8 cellular contexts compared by ENCODE assay signal in the genomic region with DNA sequence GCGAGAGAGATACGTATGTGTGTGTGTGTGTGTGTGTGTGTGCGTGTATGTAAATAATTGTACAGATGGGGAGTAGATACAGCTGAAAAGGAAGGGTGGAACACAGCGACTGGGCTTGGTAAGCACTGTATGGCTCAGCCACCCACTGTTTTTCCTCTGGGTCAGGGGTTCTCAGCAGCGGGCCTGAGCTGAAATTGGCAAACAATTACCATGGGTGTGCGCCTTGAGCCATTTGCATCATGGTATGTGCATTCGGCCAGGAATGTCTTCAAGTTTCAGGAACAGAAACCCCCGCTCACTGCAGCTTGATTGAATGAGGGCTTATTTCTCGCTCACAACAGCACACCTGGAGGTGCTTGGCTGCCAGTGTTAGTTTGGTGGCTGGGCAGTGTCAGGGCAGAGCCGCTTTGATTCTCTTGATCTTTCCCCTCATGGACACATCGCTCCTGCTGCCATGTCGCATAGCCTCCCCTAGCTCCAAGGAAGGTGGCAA.
DNase-seq lines count a peak whose midpoint lies in the region; ATAC-seq and TF ChIP-seq lines count a peak whose summit lies in the region.

No MANE protein-coding gene starts in this region.

- no peak overlapping the region for H3K27ac Mint-ChIP-seq in activated CD4-positive, alpha-beta memory T cell treated with anti-CD3 and anti-CD28 coated beads for 36 hours

- TF ChIP-seq CTCF in osteoblast (IDR thresholded peaks at IDR 0.05; ENCODE audit: extremely low read depth, low read depth, low read length) (no peak), omental fat pad (IDR thresholded peaks at IDR 0.05) (no peak)

- H3K27me3 ChIP-seq in NT2/D1 (ENCODE audit: insufficient read depth, insufficient read length) (no peaks in the 10 kb centered on the region), osteoblast (ENCODE audit: insufficient read depth, low read length) (no peaks in the 10 kb centered on the region)

- H3K9ac ChIP-seq in NT2/D1 (ENCODE audit: insufficient read length, low read depth), result no peak overlapping the region

- H3K4me2 ChIP-seq in osteoblast (ENCODE audit: insufficient read depth, low read length), result peak overlapping the region; percentile 44

- in situ Hi-C loops in GM18951 (cut with MboI; ENCODE audit: low sequenced_read_pairs, unreplicated experiment), result no loop called here

- H3K36me3 Mint-ChIP-seq in activated CD4-positive, alpha-beta memory T cell treated with anti-CD3 and anti-CD28 coated beads for 36 hours, result peaks cover 11% of the 10 kb centered on the region

- no peaks in the 10 kb centered on the region for H3K9me3 Mint-ChIP-seq in activated CD4-positive, alpha-beta memory T cell treated with anti-CD3 and anti-CD28 coated beads for 36 hours

- peak overlapping the region; percentile 97 for H3K27ac ChIP-seq in osteoblast (ENCODE audit: low read depth, low read length)

- intact Hi-C loops in activated CD4-positive, alpha-beta memory T cell treated with anti-CD3 and anti-CD28 coated beads for 36 hours (cut with micrococcal nuclease), result no loop called here

- CTCF ChIA-PET in activated CD4-positive, alpha-beta memory T cell treated with anti-CD3 and anti-CD28 coated beads for 36 hours (lab: Charles Lee), result no interaction called here

- H3K9me3 ChIP-seq in NT2/D1 (ENCODE audit: insufficient read depth, low read length) (no peaks in the 10 kb centered on the region), osteoblast (ENCODE audit: low read depth, low read length) (no peaks in the 10 kb centered on the region)

- no peaks in the 10 kb centered on the region for H3K4me1 ChIP-seq in NT2/D1 (ENCODE audit: insufficient read depth, insufficient read length)
- peaks cover 70% of the 10 kb centered on the region for H3K4me1 ChIP-seq in osteoblast (ENCODE audit: insufficient read depth, low read length)

- H3K36me3 ChIP-seq in NT2/D1 (ENCODE audit: insufficient read depth, insufficient read length, low read length), result no peaks in the 10 kb centered on the region
- peaks cover 11% of the 10 kb centered on the region for H3K36me3 ChIP-seq in osteoblast (ENCODE audit: insufficient read depth, low read length)

- POLR2A ChIA-PET in activated CD4-positive, alpha-beta memory T cell treated with anti-CD3 and anti-CD28 coated beads for 36 hours (lab: Charles Lee), result interaction anchor here (0.9 kb wide), 1 partner anchor 13 kb away, joined by 3 read pairs; no protein-coding TSS in a partner anchor

- no peaks in the 10 kb centered on the region for H3K27me3 Mint-ChIP-seq in activated CD4-positive, alpha-beta memory T cell treated with anti-CD3 and anti-CD28 coated beads for 36 hours

- H3K4me1 Mint-ChIP-seq in activated CD4-positive, alpha-beta memory T cell treated with anti-CD3 and anti-CD28 coated beads for 36 hours (ENCODE audit: low read depth), result no peaks in the 10 kb centered on the region

- ATAC-seq in HG02798 (IDR thresholded peaks at IDR 0.05; ENCODE audit: poor library complexity, unreplicated experiment), result peak; percentile 79
- no peak for ATAC-seq in omental fat pad (ENCODE audit: low FRiP score)

- no peak overlapping the region for H3K4me3 ChIP-seq in NT2/D1 (ENCODE audit: insufficient read length, low read depth)
- no peak overlapping the region for H3K4me3 ChIP-seq in osteoblast (ENCODE audit: insufficient read depth, low read length)

- H3K79me2 ChIP-seq in osteoblast (ENCODE audit: insufficient read depth, low read length), result peaks cover 65% of the 10 kb centered on the region

- TF ChIP-seq POLR2A in GM18951 (IDR thresholded peaks at IDR 0.05; ENCODE audit: extremely low read depth, insufficient read depth, insufficient read length), result peak; percentile 43

- no peaks in the 10 kb centered on the region for H4K20me1 ChIP-seq in osteoblast (ENCODE audit: insufficient read depth, low read length)

- DNase-seq in NT2/D1 (ENCODE audit: low read depth, low spot score), result peak; percentile 50
- no peak for DNase-seq in osteoblast (ENCODE audit: insufficient read length, low spot score, missing footprints)
- DNase-seq in activated naive CD4-positive, alpha-beta T cell treated with anti-CD3 and anti-CD28 coated beads, Interleukin-2, amount 50 U/mL, for 16 hours, result no peak
- no peak for DNase-seq in stimulated activated CD4-positive, alpha-beta T cell treated with anti-CD3 and anti-CD28 coated beads, Interleukin-12 subunit alpha, Interleukin-12 subunit beta, amount 100 ng/mL, for 4 hours
- DNase-seq in omental fat pad (ENCODE audit: low spot score), result no peak
- DNase-seq in activated CD4-positive, alpha-beta memory T cell treated with anti-CD3 and anti-CD28 coated beads for 36 hours, result no peak

- no peak overlapping the region for H2AFZ ChIP-seq in osteoblast (ENCODE audit: low read length)

- no peak overlapping the region for H3K4me3 Mint-ChIP-seq in activated CD4-positive, alpha-beta memory T cell treated with anti-CD3 and anti-CD28 coated beads for 36 hours
